In genomic region chr13:101303512-101303911, GRCh38 we compare ENCODE assay signal across 1 cellular context.
TF ChIP-seq lines count a peak whose summit lies in the region.

No MANE protein-coding gene starts in this region.

TF ChIP-seq in IMR-90, 13 proteins besides CTCF, POLR2A, EP300 and RAD21:
- TF ChIP-seq FOS (IDR thresholded peaks at IDR 0.05; ENCODE audit: low read depth, low read length) (no peak), RFX5 (IDR thresholded peaks at IDR 0.05; ENCODE audit: low read depth, low read length) (no peak), MXI1 (IDR thresholded peaks at IDR 0.05; ENCODE audit: borderline replicate concordance, low read depth, low read length) (no peak), BHLHE40 (IDR thresholded peaks at IDR 0.05; ENCODE audit: low read depth, low read length) (no peak), SMC3 (IDR thresholded peaks at IDR 0.05; ENCODE audit: low read depth, low read length) (no peak), CHD1 (IDR thresholded peaks at IDR 0.05; ENCODE audit: low read depth, low read length) (no peak), ELK1 (IDR thresholded peaks at IDR 0.05; ENCODE audit: borderline replicate concordance, low read depth, low read length) (no peak), CEBPB (IDR thresholded peaks at IDR 0.05; ENCODE audit: low read depth, low read length) (no peak), RCOR1 (IDR thresholded peaks at IDR 0.05; ENCODE audit: insufficient replicate concordance, low read length) (no peak), NFE2L2 (IDR thresholded peaks at IDR 0.05; ENCODE audit: low read depth, low read length) (no peak), MAFK (IDR thresholded peaks at IDR 0.05; ENCODE audit: low read depth, low read length) (no peak), MAZ (IDR thresholded peaks at IDR 0.05; ENCODE audit: borderline replicate concordance, low read depth, low read length) (no peak), USF2 (IDR thresholded peaks at IDR 0.05; ENCODE audit: low read depth, low read length) (no peak)
